1 cellular context compared by ENCODE assay signal in the genomic region with DNA sequence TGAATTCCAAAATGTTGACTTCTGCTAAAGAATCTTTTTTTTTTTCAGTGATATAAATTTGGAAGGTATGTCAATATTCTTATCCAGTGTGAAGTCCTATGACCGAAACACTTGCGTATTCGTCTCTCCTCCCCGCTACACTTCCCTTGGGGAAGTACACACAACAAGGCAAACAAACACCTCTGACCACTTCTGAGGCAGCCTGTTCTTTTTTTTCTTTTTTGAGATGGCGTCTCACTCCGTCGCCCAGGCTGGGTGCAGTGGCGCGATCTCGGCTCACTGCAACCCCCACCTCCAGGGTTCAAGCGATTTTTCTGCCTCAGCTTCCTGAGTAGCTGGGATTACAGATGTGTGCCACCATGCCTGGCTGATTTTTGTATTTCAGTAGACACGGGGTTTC.
TF ChIP-seq lines count a peak whose summit lies in the region.

No MANE protein-coding gene starts in this region.

TF ChIP-seq in HepG2, 621 proteins besides CTCF, POLR2A, EP300 and RAD21 (continued from another document):
- TF ChIP-seq, protein P1, sequence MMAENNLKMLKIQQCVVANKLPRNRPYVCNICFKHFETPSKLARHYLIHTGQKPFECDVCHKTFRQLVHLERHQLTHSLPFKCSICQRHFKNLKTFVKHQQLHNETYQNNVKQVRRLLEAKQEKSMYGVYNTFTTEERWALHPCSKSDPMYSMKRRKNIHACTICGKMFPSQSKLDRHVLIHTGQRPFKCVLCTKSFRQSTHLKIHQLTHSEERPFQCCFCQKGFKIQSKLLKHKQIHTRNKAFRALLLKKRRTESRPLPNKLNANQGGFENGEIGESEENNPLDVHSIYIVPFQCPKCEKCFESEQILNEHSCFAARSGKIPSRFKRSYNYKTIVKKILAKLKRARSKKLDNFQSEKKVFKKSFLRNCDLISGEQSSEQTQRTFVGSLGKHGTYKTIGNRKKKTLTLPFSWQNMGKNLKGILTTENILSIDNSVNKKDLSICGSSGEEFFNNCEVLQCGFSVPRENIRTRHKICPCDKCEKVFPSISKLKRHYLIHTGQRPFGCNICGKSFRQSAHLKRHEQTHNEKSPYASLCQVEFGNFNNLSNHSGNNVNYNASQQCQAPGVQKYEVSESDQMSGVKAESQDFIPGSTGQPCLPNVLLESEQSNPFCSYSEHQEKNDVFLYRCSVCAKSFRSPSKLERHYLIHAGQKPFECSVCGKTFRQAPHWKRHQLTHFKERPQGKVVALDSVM (CRISPR knock-in tag; IDR thresholded peaks at IDR 0.05), result no peak
- TF ChIP-seq FOSL2 (CRISPR knock-in tag; IDR thresholded peaks at IDR 0.05) (no peak), TCF7 (IDR thresholded peaks at IDR 0.05; ENCODE audit: low read depth) (peak; percentile 18; the same call in 1 of the 2 replicates), ATF4 (CRISPR knock-in tag; IDR thresholded peaks at IDR 0.05) (no peak), FOXP1 (IDR thresholded peaks at IDR 0.05) (no peak), FOXP1 (CRISPR knock-in tag; IDR thresholded peaks at IDR 0.05) (peak; percentile 58; the same call in 1 of the 2 replicates), NCOR1 (IDR thresholded peaks at IDR 0.05; ENCODE audit: borderline replicate concordance, low read length) (no peak), ZNF331 (CRISPR knock-in tag; IDR thresholded peaks at IDR 0.05) (no peak), ATF7-NPFF (CRISPR knock-in tag; IDR thresholded peaks at IDR 0.05; ENCODE audit: low read depth) (no peak), GABPA (IDR thresholded peaks at IDR 0.05; ENCODE audit: low read depth, low read length) (no peak), GABPA (CRISPR knock-in tag; IDR thresholded peaks at IDR 0.05; ENCODE audit: low read depth) (no peak), ZNF674 (CRISPR knock-in tag; IDR thresholded peaks at IDR 0.05; ENCODE audit: low read depth) (no peak), ZNF614 (CRISPR knock-in tag; IDR thresholded peaks at IDR 0.05; ENCODE audit: borderline replicate concordance) (no peak), BHLHE40 (IDR thresholded peaks at IDR 0.05; ENCODE audit: low read length) (peak; percentile 72), ZNF740 (CRISPR knock-in tag; IDR thresholded peaks at IDR 0.05) (no peak), ZNF12 (CRISPR knock-in tag; IDR thresholded peaks at IDR 0.05) (no peak), MYNN (CRISPR knock-in tag; IDR thresholded peaks at IDR 0.05; ENCODE audit: low read depth) (no peak), MTA3 (CRISPR knock-in tag; IDR thresholded peaks at IDR 0.05) (no peak), ZNF362 (CRISPR knock-in tag; IDR thresholded peaks at IDR 0.05; ENCODE audit: borderline replicate concordance) (peak; percentile 67; the same call in 1 of the 2 replicates), MEIS1 (CRISPR knock-in tag; IDR thresholded peaks at IDR 0.05; ENCODE audit: borderline replicate concordance) (no peak), ZNF781 (CRISPR knock-in tag; IDR thresholded peaks at IDR 0.05; ENCODE audit: borderline replicate concordance, not compliant biosample characterization) (no peak), EHMT2 (IDR thresholded peaks at IDR 0.05; ENCODE audit: borderline replicate concordance, low read depth, low read length) (no peak), AGO2 (optimal IDR thresholded peaks at IDR 0.05; ENCODE audit: low read depth, low read length) (no peak), PRDM4 (CRISPR knock-in tag; IDR thresholded peaks at IDR 0.05; ENCODE audit: borderline replicate concordance) (no peak), ZFP90 (CRISPR knock-in tag; IDR thresholded peaks at IDR 0.05; ENCODE audit: borderline replicate concordance) (no peak), HMGXB3 (CRISPR knock-in tag; IDR thresholded peaks at IDR 0.05; ENCODE audit: borderline replicate concordance) (no peak), ZNF709 (CRISPR knock-in tag; IDR thresholded peaks at IDR 0.05) (no peak), ZNF605 (CRISPR knock-in tag; IDR thresholded peaks at IDR 0.05) (no peak), ZNF329 (CRISPR knock-in tag; IDR thresholded peaks at IDR 0.05; ENCODE audit: low read depth) (no peak)
- TF ChIP-seq, protein P2, sequence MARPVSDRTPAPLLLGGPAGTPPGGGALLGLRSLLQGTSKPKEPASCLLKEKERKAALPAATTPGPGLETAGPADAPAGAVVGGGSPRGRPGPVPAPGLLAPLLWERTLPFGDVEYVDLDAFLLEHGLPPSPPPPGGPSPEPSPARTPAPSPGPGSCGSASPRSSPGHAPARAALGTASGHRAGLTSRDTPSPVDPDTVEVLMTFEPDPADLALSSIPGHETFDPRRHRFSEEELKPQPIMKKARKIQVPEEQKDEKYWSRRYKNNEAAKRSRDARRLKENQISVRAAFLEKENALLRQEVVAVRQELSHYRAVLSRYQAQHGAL (CRISPR knock-in tag; IDR thresholded peaks at IDR 0.05; ENCODE audit: not compliant biosample characterization), result no peak
- TF ChIP-seq, protein P3, sequence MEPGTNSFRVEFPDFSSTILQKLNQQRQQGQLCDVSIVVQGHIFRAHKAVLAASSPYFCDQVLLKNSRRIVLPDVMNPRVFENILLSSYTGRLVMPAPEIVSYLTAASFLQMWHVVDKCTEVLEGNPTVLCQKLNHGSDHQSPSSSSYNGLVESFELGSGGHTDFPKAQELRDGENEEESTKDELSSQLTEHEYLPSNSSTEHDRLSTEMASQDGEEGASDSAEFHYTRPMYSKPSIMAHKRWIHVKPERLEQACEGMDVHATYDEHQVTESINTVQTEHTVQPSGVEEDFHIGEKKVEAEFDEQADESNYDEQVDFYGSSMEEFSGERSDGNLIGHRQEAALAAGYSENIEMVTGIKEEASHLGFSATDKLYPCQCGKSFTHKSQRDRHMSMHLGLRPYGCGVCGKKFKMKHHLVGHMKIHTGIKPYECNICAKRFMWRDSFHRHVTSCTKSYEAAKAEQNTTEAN (CRISPR knock-in tag; conservative IDR thresholded peaks at IDR 0.05), result no peak
- TF ChIP-seq, protein P4, sequence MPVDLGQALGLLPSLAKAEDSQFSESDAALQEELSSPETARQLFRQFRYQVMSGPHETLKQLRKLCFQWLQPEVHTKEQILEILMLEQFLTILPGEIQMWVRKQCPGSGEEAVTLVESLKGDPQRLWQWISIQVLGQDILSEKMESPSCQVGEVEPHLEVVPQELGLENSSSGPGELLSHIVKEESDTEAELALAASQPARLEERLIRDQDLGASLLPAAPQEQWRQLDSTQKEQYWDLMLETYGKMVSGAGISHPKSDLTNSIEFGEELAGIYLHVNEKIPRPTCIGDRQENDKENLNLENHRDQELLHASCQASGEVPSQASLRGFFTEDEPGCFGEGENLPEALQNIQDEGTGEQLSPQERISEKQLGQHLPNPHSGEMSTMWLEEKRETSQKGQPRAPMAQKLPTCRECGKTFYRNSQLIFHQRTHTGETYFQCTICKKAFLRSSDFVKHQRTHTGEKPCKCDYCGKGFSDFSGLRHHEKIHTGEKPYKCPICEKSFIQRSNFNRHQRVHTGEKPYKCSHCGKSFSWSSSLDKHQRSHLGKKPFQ (CRISPR knock-in tag; IDR thresholded peaks at IDR 0.05; ENCODE audit: insufficient replicate concordance), result no peak
- TF ChIP-seq, protein P5, sequence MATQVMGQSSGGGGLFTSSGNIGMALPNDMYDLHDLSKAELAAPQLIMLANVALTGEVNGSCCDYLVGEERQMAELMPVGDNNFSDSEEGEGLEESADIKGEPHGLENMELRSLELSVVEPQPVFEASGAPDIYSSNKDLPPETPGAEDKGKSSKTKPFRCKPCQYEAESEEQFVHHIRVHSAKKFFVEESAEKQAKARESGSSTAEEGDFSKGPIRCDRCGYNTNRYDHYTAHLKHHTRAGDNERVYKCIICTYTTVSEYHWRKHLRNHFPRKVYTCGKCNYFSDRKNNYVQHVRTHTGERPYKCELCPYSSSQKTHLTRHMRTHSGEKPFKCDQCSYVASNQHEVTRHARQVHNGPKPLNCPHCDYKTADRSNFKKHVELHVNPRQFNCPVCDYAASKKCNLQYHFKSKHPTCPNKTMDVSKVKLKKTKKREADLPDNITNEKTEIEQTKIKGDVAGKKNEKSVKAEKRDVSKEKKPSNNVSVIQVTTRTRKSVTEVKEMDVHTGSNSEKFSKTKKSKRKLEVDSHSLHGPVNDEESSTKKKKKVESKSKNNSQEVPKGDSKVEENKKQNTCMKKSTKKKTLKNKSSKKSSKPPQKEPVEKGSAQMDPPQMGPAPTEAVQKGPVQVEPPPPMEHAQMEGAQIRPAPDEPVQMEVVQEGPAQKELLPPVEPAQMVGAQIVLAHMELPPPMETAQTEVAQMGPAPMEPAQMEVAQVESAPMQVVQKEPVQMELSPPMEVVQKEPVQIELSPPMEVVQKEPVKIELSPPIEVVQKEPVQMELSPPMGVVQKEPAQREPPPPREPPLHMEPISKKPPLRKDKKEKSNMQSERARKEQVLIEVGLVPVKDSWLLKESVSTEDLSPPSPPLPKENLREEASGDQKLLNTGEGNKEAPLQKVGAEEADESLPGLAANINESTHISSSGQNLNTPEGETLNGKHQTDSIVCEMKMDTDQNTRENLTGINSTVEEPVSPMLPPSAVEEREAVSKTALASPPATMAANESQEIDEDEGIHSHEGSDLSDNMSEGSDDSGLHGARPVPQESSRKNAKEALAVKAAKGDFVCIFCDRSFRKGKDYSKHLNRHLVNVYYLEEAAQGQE (IDR thresholded peaks at IDR 0.05; ENCODE audit: borderline replicate concordance in 1 of 2, low read depth in 1 of 2, low read length in 2 of 2), result no peak
